20 cellular contexts compared by ENCODE assay signal in genomic region chr9:92600075-92600741, GRCh38.
DNase-seq lines count a peak whose midpoint lies in the region; ATAC-seq, FAIRE-seq and TF ChIP-seq lines count a peak whose summit lies in the region.
"Had no signal": no experiment of that assay in that cellular context is flagged by ENCODE, and none has a peak within 500 bp of the region (broad histone marks: within the 10 kb centered on the region; RNA-seq: fewer than 3 reads in every experiment).

No MANE protein-coding gene starts in this region.

- ATAC-seq in activated T-cell treated with anti-CD3 and anti-CD28 coated beads, Interleukin-2, amount 50 U/mL, for 4 hours: no peak
- ATAC-seq in GM18511 (IDR thresholded peaks at IDR 0.05; ENCODE audit: unreplicated experiment): no peak
- ATAC-seq: K562, Panc1 had no signal

- peaks cover 3% of the 10 kb centered on the region for H3K36me3 ChIP-seq in smooth muscle cell (ENCODE audit: low read depth)
- no peaks in the 10 kb centered on the region for H3K36me3 ChIP-seq in kidney (ENCODE audit: control insufficient read depth in 1 of 2, insufficient read depth in 2 of 2, low read length in 2 of 2)
- H3K36me3 ChIP-seq: BE2C had no signal

- no peaks in the 10 kb centered on the region for H3K27me3 Mint-ChIP-seq in activated T-cell treated with anti-CD3 and anti-CD28 coated beads, Interleukin-2, amount 50 U/mL, for 4 hours (ENCODE audit: low read depth)
- H3K27me3 Mint-ChIP-seq: activated T-cell treated with anti-CD3 and anti-CD28 coated beads, Interleukin-2, amount 50 U/mL, for 24 hours; memory B cell had no signal

- WGBS in smooth muscle cell (ENCODE audit: low lambda C conversion rate): 81% methylated on average over 6 of the region's 6 CpGs

- peak overlapping the region in 31 of 59 donors; percentile 2 to 79 (median 47) for H3K27ac ChIP-seq in dorsolateral prefrontal cortex
- H3K27ac ChIP-seq in layer of hippocampus (ENCODE audit: low read depth, low read length): peak overlapping the region; percentile 2
- H3K27ac ChIP-seq in smooth muscle cell (ENCODE audit: low read depth): peak overlapping the region; percentile 85
- no peak overlapping the region for H3K27ac ChIP-seq in kidney (ENCODE audit: low read depth in 2 of 2, low read length in 2 of 2)

- H3K9ac ChIP-seq in smooth muscle cell (ENCODE audit: low read depth) (no peak overlapping the region), kidney (ENCODE audit: low read length in 2 of 2) (no peak overlapping the region)

- FAIRE-seq in kidney (lab: Jason Lieb, UNC): no peak
- FAIRE-seq: K562 had no signal

- H3K27me3 ChIP-seq in dorsolateral prefrontal cortex (no peaks in the 10 kb centered on the region), layer of hippocampus (ENCODE audit: control insufficient read depth, insufficient read depth, low read length) (no peaks in the 10 kb centered on the region), smooth muscle cell (ENCODE audit: low read depth) (no peaks in the 10 kb centered on the region)
- H3K27me3 ChIP-seq: BE2C had no signal

- peaks cover 5% of the 10 kb centered on the region for H3F3A ChIP-seq in smooth muscle cell (ENCODE audit: low read depth)

- peak; percentile 37 for DNase-seq in LHCN-M2 (ENCODE audit: low read depth)
- DNase-seq in dorsolateral prefrontal cortex: no peak
- DNase-seq in smooth muscle cell (lab: John Stamatoyannopoulos, UW; ENCODE audit: unreplicated experiment): no peak
- no peak for DNase-seq in activated T-cell treated with anti-CD3 and anti-CD28 coated beads, Interleukin-2, amount 50 U/mL, for 4 hours
- no peak for DNase-seq in kidney
- DNase-seq in activated CD4-positive, alpha-beta T cell treated with anti-CD3 and anti-CD28 coated beads, Interleukin-2, amount 50 U/mL, for 48 hours: no peak
- DNase-seq: activated CD4-positive, CD25-positive, alpha-beta regulatory T cell treated with anti-CD3 and anti-CD28 coated beads, Interleukin-2, amount 50 U/mL, for 72 hours; activated T-cell treated with anti-CD3 and anti-CD28 coated beads, Interleukin-2, amount 50 U/mL, for 24 hours; BE2C; glutamatergic neuron; NCI-H1436 treated with DMSO at 0.1 percent for 48 hours; NCI-H510A treated with DMSO at 0.1 percent for 48 hours; nucleus accumbens; stimulated activated CD8-positive, alpha-beta memory T cell treated with anti-CD3 and anti-CD28 coated beads, Interleukin-4, amount 100 ng/mL, for 48 hours; T-helper 2 cell had no signal

- H3K4me3 ChIP-seq in dorsolateral prefrontal cortex (no peak overlapping the region), smooth muscle cell (no peak overlapping the region), kidney (ENCODE audit: low read length in 2 of 2) (no peak overlapping the region)
- H3K4me3 ChIP-seq: K562 had no signal

- peaks cover 12% of the 10 kb centered on the region for H3K9me3 Mint-ChIP-seq in activated T-cell treated with anti-CD3 and anti-CD28 coated beads, Interleukin-2, amount 50 U/mL, for 4 hours

- no peaks in the 10 kb centered on the region for H3K9me3 ChIP-seq in smooth muscle cell (replicated peaks; ENCODE audit: low read depth)
- H3K9me3 ChIP-seq in kidney (ENCODE audit: control insufficient read depth in 1 of 2, low read length in 2 of 2): peaks cover 0 to 5% of the 10 kb centered on the region in 2 donors
- H3K9me3 ChIP-seq: BE2C had no signal

- no peak for TF ChIP-seq CTCF in dorsolateral prefrontal cortex (IDR thresholded peaks at IDR 0.05 in 54 of 56, conservative IDR thresholded peaks at IDR 0.05 in 2 of 56; ENCODE audit: low read depth in 1 of 56, partially characterized antibody in 56 of 56)
- TF ChIP-seq CTCF in smooth muscle cell (IDR thresholded peaks at IDR 0.05; ENCODE audit: borderline replicate concordance, insufficient read depth, poor library complexity, severe bottlenecking): no peak
- TF ChIP-seq CTCF in kidney (IDR thresholded peaks at IDR 0.05; ENCODE audit: borderline replicate concordance, extremely low read depth, insufficient read depth): no peak

- no peak overlapping the region for H2AFZ ChIP-seq in smooth muscle cell (ENCODE audit: low read depth)

- H3K36me3 Mint-ChIP-seq in activated T-cell treated with anti-CD3 and anti-CD28 coated beads, Interleukin-2, amount 50 U/mL, for 4 hours (ENCODE audit: insufficient read depth): peaks cover 5% of the 10 kb centered on the region

- H3K4me2 ChIP-seq in smooth muscle cell: peak overlapping the region; percentile 58

- intact Hi-C loops in dorsolateral prefrontal cortex (cut with DNase I) (loop anchor here in 1 of 2 donors (10.0 kb wide), 1 partner anchor 55 kb away; no protein-coding TSS in a partner anchor), kidney (cut with DNase I) (no loop called here)

- H3K4me3 Mint-ChIP-seq in activated T-cell treated with anti-CD3 and anti-CD28 coated beads, Interleukin-2, amount 50 U/mL, for 4 hours: no peak overlapping the region
- H3K4me3 Mint-ChIP-seq: activated T-cell treated with anti-CD3 and anti-CD28 coated beads, Interleukin-2, amount 50 U/mL, for 24 hours; memory B cell had no signal

- no peaks in the 10 kb centered on the region for H3K79me2 ChIP-seq in smooth muscle cell (ENCODE audit: low read depth)

- H3K4me1 ChIP-seq in smooth muscle cell (ENCODE audit: low read depth): peaks cover 11% of the 10 kb centered on the region
- peaks cover 0 to 17% of the 10 kb centered on the region in 2 donors for H3K4me1 ChIP-seq in kidney (ENCODE audit: control insufficient read depth in 1 of 2, insufficient read depth in 1 of 2, low read depth in 1 of 2, low read length in 2 of 2)
- H3K4me1 ChIP-seq: BE2C had no signal

- H4K20me1 ChIP-seq in smooth muscle cell (ENCODE audit: low read depth): no peaks in the 10 kb centered on the region

- no peaks in the 10 kb centered on the region for H3K4me1 Mint-ChIP-seq in activated T-cell treated with anti-CD3 and anti-CD28 coated beads, Interleukin-2, amount 50 U/mL, for 4 hours (ENCODE audit: low read depth)
- H3K4me1 Mint-ChIP-seq: memory B cell had no signal

Comparison
In these comparisons a context has a peak if more than half of its experiments do, and no peak if none do; other contexts are left out.
1. H3K27ac ChIP-seq: peak in dorsolateral prefrontal cortex (31 of 59), layer of hippocampus (single experiment) and smooth muscle cell (single experiment); none in kidney (0 of 2).